1 cellular context compared by ENCODE assay signal in the genomic region with DNA sequence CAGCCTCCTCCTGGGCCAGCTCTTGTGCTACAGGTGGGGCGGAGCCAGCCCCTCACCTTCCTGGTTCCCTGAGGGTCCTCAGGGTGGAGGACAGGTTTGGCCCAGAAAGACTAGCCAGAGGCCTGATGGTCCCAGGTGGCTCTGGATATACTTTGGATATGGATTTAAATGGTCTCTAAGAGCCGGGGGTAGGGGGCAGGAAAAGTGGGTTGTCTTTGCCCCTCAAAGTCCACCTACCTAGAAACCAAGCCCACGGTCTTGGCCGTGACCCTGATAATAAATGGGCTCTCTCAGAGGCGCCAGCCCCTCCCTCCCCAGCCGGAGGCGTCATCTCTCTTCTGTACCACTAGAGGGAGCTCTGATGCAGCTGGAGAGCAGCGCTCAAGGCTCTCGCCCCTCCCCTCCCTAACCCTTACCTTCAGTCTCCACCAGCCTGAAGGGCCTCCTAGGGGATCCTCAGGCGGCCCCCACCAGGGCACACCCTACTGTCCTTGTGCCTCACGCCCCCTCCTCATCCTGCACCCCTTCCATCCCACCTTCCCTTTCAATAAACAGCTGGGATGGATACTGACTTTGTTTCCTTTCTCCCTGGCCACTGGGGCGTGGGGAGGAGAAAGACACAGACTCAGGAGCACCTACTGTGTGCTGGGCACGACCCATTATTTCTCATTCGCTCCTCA.
TF ChIP-seq lines count a peak whose summit lies in the region.

No MANE protein-coding gene starts in this region.

TF ChIP-seq in HepG2, 621 proteins besides CTCF, POLR2A, EP300 and RAD21 (continued from another document and continues in another):
- TF ChIP-seq, protein P1, sequence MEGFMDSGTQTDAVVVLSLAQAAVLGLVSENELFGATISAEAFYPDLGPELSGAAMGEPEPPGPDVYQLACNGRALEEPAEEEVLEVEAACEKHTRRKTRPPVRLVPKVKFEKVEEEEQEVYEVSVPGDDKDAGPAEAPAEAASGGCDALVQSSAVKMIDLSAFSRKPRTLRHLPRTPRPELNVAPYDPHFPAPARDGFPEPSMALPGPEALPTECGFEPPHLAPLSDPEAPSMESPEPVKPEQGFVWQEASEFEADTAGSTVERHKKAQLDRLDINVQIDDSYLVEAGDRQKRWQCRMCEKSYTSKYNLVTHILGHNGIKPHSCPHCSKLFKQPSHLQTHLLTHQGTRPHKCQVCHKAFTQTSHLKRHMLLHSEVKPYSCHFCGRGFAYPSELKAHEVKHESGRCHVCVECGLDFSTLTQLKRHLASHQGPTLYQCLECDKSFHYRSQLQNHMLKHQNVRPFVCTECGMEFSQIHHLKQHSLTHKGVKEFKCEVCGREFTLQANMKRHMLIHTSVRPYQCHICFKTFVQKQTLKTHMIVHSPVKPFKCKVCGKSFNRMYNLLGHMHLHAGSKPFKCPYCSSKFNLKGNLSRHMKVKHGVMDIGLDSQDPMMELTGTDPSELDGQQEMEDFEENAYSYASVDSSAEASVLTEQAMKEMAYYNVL (CRISPR knock-in tag; IDR thresholded peaks at IDR 0.05; ENCODE audit: borderline replicate concordance), result no peak; the same call in 1 of the 2 replicates
- peak; percentile 63 for TF ChIP-seq FOXO1 (CRISPR knock-in tag; IDR thresholded peaks at IDR 0.05)
- TF ChIP-seq YEATS2 (CRISPR knock-in tag; IDR thresholded peaks at IDR 0.05; ENCODE audit: borderline replicate concordance), result peak; percentile 75; the same call in 1 of the 2 replicates
- TF ChIP-seq SRF (IDR thresholded peaks at IDR 0.05; ENCODE audit: low read depth, low read length), result no peak
- TF ChIP-seq TEAD2 (CRISPR knock-in tag; IDR thresholded peaks at IDR 0.05), result no peak
- no peak for TF ChIP-seq SNAPC4 (CRISPR knock-in tag; IDR thresholded peaks at IDR 0.05)
- peak; percentile 36; the same call in 1 of the 2 replicates for TF ChIP-seq GMEB2 (CRISPR knock-in tag; IDR thresholded peaks at IDR 0.05; ENCODE audit: low read depth)
- no peak for TF ChIP-seq NONO (IDR thresholded peaks at IDR 0.05)
- TF ChIP-seq NONO (CRISPR knock-in tag; conservative IDR thresholded peaks at IDR 0.05), result peak; percentile 69; the same call in 1 of the 2 replicates
- TF ChIP-seq SP2 (CRISPR knock-in tag; IDR thresholded peaks at IDR 0.05), result no peak; the same call in 1 of the 2 replicates
- no peak for TF ChIP-seq ZNF251 (CRISPR knock-in tag; IDR thresholded peaks at IDR 0.05)
- no peak for TF ChIP-seq SUZ12 (IDR thresholded peaks at IDR 0.05; ENCODE audit: low read depth, low read length)
- TF ChIP-seq ETV5 (CRISPR knock-in tag; IDR thresholded peaks at IDR 0.05; ENCODE audit: borderline replicate concordance), result peak; percentile 78
- no peak for TF ChIP-seq ZNF367 (CRISPR knock-in tag; IDR thresholded peaks at IDR 0.05; ENCODE audit: borderline replicate concordance)
- no peak for TF ChIP-seq ZNF83 (CRISPR knock-in tag; IDR thresholded peaks at IDR 0.05; ENCODE audit: borderline replicate concordance)
- TF ChIP-seq BCL3 (CRISPR knock-in tag; IDR thresholded peaks at IDR 0.05), result peak; percentile 62
- no peak for TF ChIP-seq ZNF30 (CRISPR knock-in tag; IDR thresholded peaks at IDR 0.05)
- no peak for TF ChIP-seq ZFP41 (CRISPR knock-in tag; IDR thresholded peaks at IDR 0.05; ENCODE audit: borderline replicate concordance)
- no peak for TF ChIP-seq ZNF549 (CRISPR knock-in tag; IDR thresholded peaks at IDR 0.05)
- TF ChIP-seq ZNF331 (CRISPR knock-in tag; IDR thresholded peaks at IDR 0.05), result peak; percentile 76
- TF ChIP-seq, protein P2, sequence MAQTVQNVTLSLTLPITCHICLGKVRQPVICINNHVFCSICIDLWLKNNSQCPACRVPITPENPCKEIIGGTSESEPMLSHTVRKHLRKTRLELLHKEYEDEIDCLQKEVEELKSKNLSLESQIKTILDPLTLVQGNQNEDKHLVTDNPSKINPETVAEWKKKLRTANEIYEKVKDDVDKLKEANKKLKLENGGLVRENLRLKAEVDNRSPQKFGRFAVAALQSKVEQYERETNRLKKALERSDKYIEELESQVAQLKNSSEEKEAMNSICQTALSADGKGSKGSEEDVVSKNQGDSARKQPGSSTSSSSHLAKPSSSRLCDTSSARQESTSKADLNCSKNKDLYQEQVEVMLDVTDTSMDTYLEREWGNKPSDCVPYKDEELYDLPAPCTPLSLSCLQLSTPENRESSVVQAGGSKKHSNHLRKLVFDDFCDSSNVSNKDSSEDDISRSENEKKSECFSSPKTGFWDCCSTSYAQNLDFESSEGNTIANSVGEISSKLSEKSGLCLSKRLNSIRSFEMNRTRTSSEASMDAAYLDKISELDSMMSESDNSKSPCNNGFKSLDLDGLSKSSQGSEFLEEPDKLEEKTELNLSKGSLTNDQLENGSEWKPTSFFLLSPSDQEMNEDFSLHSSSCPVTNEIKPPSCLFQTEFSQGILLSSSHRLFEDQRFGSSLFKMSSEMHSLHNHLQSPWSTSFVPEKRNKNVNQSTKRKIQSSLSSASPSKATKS (CRISPR knock-in tag; IDR thresholded peaks at IDR 0.05), result no peak; the same call in 1 of the 2 replicates
- TF ChIP-seq ZNF274 (CRISPR knock-in tag; IDR thresholded peaks at IDR 0.05), result peak; percentile 54; the same call in 1 of the 2 replicates
- TF ChIP-seq, protein P3, sequence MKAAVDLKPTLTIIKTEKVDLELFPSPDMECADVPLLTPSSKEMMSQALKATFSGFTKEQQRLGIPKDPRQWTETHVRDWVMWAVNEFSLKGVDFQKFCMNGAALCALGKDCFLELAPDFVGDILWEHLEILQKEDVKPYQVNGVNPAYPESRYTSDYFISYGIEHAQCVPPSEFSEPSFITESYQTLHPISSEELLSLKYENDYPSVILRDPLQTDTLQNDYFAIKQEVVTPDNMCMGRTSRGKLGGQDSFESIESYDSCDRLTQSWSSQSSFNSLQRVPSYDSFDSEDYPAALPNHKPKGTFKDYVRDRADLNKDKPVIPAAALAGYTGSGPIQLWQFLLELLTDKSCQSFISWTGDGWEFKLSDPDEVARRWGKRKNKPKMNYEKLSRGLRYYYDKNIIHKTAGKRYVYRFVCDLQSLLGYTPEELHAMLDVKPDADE (CRISPR knock-in tag; IDR thresholded peaks at IDR 0.05), result no peak
- TF ChIP-seq CENPT (CRISPR knock-in tag; IDR thresholded peaks at IDR 0.05; ENCODE audit: low read depth), result no peak
- TF ChIP-seq ZNF329 (CRISPR knock-in tag; IDR thresholded peaks at IDR 0.05; ENCODE audit: low read depth), result no peak
- TF ChIP-seq SIX4 (CRISPR knock-in tag; IDR thresholded peaks at IDR 0.05), result no peak
- peak; percentile 56 for TF ChIP-seq MIER2 (CRISPR knock-in tag; IDR thresholded peaks at IDR 0.05)
- TF ChIP-seq MBD4 (IDR thresholded peaks at IDR 0.05; ENCODE audit: borderline replicate concordance, low read length), result no peak
- no peak for TF ChIP-seq SRY (CRISPR knock-in tag; IDR thresholded peaks at IDR 0.05)
- TF ChIP-seq ZNF652 (CRISPR knock-in tag; IDR thresholded peaks at IDR 0.05; ENCODE audit: borderline replicate concordance, low read depth), result 0 out of 2 replicates have a peak, but pooled peaks have one; percentile 36
- TF ChIP-seq ZNF891 (CRISPR knock-in tag; IDR thresholded peaks at IDR 0.05), result no peak; the same call in none of the 2 replicates
- TF ChIP-seq PAXIP1 (CRISPR knock-in tag; conservative IDR thresholded peaks at IDR 0.05), result peak; percentile 38
- TF ChIP-seq, protein P4, sequence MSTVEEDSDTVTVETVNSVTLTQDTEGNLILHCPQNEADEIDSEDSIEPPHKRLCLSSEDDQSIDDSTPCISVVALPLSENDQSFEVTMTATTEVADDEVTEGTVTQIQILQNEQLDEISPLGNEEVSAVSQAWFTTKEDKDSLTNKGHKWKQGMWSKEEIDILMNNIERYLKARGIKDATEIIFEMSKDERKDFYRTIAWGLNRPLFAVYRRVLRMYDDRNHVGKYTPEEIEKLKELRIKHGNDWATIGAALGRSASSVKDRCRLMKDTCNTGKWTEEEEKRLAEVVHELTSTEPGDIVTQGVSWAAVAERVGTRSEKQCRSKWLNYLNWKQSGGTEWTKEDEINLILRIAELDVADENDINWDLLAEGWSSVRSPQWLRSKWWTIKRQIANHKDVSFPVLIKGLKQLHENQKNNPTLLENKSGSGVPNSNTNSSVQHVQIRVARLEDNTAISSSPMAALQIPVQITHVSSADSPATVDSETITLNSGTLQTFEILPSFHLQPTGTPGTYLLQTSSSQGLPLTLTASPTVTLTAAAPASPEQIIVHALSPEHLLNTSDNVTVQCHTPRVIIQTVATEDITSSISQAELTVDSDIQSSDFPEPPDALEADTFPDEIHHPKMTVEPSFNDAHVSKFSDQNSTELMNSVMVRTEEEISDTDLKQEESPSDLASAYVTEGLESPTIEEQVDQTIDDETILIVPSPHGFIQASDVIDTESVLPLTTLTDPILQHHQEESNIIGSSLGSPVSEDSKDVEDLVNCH (CRISPR knock-in tag; IDR thresholded peaks at IDR 0.05), result no peak
- TF ChIP-seq ZNF253 (CRISPR knock-in tag; IDR thresholded peaks at IDR 0.05; ENCODE audit: borderline replicate concordance), result 0 out of 2 replicates have a peak, but pooled peaks have one; percentile 2
- TF ChIP-seq GLMP (CRISPR knock-in tag; IDR thresholded peaks at IDR 0.05; ENCODE audit: borderline replicate concordance), result peak; percentile 87; the same call in 1 of the 2 replicates
